ENCODE assay signal across 29 cellular contexts in the genomic region with DNA sequence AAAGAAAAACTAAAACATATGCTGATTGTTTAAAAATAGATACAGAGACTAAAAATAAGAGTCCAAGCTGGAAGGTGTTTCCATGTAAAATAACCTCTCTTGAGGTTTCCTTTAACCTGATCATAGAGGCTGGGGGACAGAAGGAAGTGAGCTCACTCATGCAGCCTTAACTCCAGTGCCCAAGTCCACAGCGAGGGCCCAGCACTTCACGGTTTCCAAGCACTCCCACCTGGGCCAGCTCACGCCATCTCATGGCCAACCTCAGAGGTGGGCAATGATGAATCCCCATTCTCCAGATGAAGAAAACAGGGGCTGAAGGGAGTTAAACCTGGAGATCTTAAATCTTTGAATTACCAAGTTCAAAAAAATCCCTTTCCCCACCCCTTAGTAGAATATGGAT. TPM values are rescaled to one million over a fixed set of nuclear protein-coding genes. Genes with fewer than 3 reads are reported as not detected.
DNase-seq lines count a peak whose midpoint lies in the region; ATAC-seq and TF ChIP-seq lines count a peak whose summit lies in the region.
"Had no signal": no experiment of that assay in that cellular context is flagged by ENCODE, and none has a peak within 500 bp of the region (broad histone marks: within the 10 kb centered on the region; RNA-seq: fewer than 3 reads in every experiment).

No MANE protein-coding gene starts in this region.

- H3K36me3 ChIP-seq in BLaER1 treated with 17β-estradiol and CSF1 and Interleukin-3, amounts not matched to agents 10 nM and 100 nM = peaks cover 80 to 100% (median 96%) of the 10 kb centered on the region in 11 experiments
- peaks cover 51% of the 10 kb centered on the region for H3K36me3 ChIP-seq in CD8-positive, alpha-beta T cell (ENCODE audit: insufficient read depth, low read length)
- peaks cover 3 to 9% of the 10 kb centered on the region in 2 donors for H3K36me3 ChIP-seq in body of pancreas (replicated peaks in 1 of 2; ENCODE audit: insufficient read depth in 1 of 2, low read depth in 2 of 2)

- H3K4me3 Mint-ChIP-seq in CD8-positive, alpha-beta T cell = no peak overlapping the region
- H3K4me3 Mint-ChIP-seq: activated CD4-positive, alpha-beta T cell treated with anti-CD3 and anti-CD28 coated beads, Interleukin-2, amount 10 ng/mL, durations not matched to agents 24 days and 14 days; activated naive CD4-positive, alpha-beta T cell treated with anti-CD3 and anti-CD28 coated beads, Interleukin-2, amount 50 U/mL, for 24 hours; activated T-helper 17 cell treated with anti-CD3 and anti-CD28 coated beads, Interleukin-2, amount 50 U/mL, for 72 hours; effector memory CD8-positive, alpha-beta T cell; GM23338; naive thymus-derived CD4-positive, alpha-beta T cell; T-helper 2 cell treated with Interferon-gamma antibody and Interleukin-4, amounts not matched to agents 5 μg/mL and 100 μg/mL, for 36 hours had no signal

- H3K27ac Mint-ChIP-seq in CD8-positive, alpha-beta T cell = peak overlapping the region; percentile 35
- H3K27ac Mint-ChIP-seq: activated CD4-positive, alpha-beta T cell treated with anti-CD3 and anti-CD28 coated beads, Interleukin-2, amount 10 ng/mL, durations not matched to agents 24 days and 14 days; activated naive CD4-positive, alpha-beta T cell treated with anti-CD3 and anti-CD28 coated beads, Interleukin-2, amount 50 U/mL, for 24 hours; activated T-helper 17 cell treated with anti-CD3 and anti-CD28 coated beads, Interleukin-2, amount 50 U/mL, for 72 hours; GM23338; T-helper 2 cell treated with Interferon-gamma antibody and Interleukin-4, amounts not matched to agents 5 μg/mL and 100 μg/mL, for 36 hours had no signal

- no peak for DNase-seq in CD8-positive, alpha-beta T cell
- no peak for DNase-seq in body of pancreas
- DNase-seq in posterior vena cava (ENCODE audit: low spot score) = peak; percentile 7
- DNase-seq in NCI-H82 (lab: John Stamatoyannopoulos, UW) = no peak
- no peak for DNase-seq in mesenteric fat pad (ENCODE audit: low spot score)
- no peak for DNase-seq in epidermal melanocyte (ENCODE audit: insufficient read length, low spot score)
- DNase-seq: activated CD4-positive, alpha-beta T cell treated with anti-CD3 and anti-CD28 coated beads, Interleukin-2, amount 10 ng/mL, durations not matched to agents 24 days and 14 days; anterior cingulate cortex; cortex of kidney; effector memory CD8-positive, alpha-beta T cell; foreskin fibroblast; left lung; naive thymus-derived CD4-positive, alpha-beta T cell; NCI-H1092 treated with DMSO at 0.1 percent for 48 hours; NCI-H187; NCI-H2171 treated with DMSO at 0.1 percent for 48 hours; NCI-H510A treated with DMSO at 0.1 percent for 48 hours; PC-9; SHP77; stimulated activated CD4-positive, alpha-beta T cell treated with anti-CD3 and anti-CD28 coated beads, Interleukin-2, amount 100 ng/mL, for 24 hours; upper lobe of right lung had no signal

- H3K4me3 ChIP-seq in BLaER1 treated with 17β-estradiol and CSF1 and Interleukin-3, amounts not matched to agents 10 nM and 100 nM = no peak overlapping the region
- no peak overlapping the region for H3K4me3 ChIP-seq in CD8-positive, alpha-beta T cell (ENCODE audit: low read depth, low read length)
- H3K4me3 ChIP-seq in body of pancreas = no peak overlapping the region
- H3K4me3 ChIP-seq: GM23338, hepatocyte, left lung, PC-9, upper lobe of right lung had no signal

- H3K9me3 ChIP-seq in BLaER1 treated with 17β-estradiol and CSF1 and Interleukin-3, amounts not matched to agents 10 nM and 100 nM (replicated peaks in 1 of 11) = no peaks in the 10 kb centered on the region
- H3K9me3 ChIP-seq in CD8-positive, alpha-beta T cell (ENCODE audit: low read length) = no peaks in the 10 kb centered on the region
- H3K9me3 ChIP-seq in body of pancreas = no peaks in the 10 kb centered on the region
- H3K9me3 ChIP-seq: left lung, upper lobe of right lung had no signal

- H3K27me3 ChIP-seq in BLaER1 treated with 17β-estradiol and CSF1 and Interleukin-3, amounts not matched to agents 10 nM and 100 nM = no peaks in the 10 kb centered on the region
- H3K27me3 ChIP-seq in CD8-positive, alpha-beta T cell (ENCODE audit: insufficient read depth, low read length) = no peaks in the 10 kb centered on the region
- no peaks in the 10 kb centered on the region for H3K27me3 ChIP-seq in body of pancreas
- H3K27me3 ChIP-seq: hepatocyte, left lung, upper lobe of right lung had no signal

- no peak for ATAC-seq in CD8-positive, alpha-beta T cell
- ATAC-seq in body of pancreas = no peak
- ATAC-seq: activated T-helper 17 cell treated with anti-CD3 and anti-CD28 coated beads, Interleukin-2, amount 50 U/mL, for 72 hours; effector memory CD8-positive, alpha-beta T cell; esophagus mucosa; GM23338; left lung; naive thymus-derived CD4-positive, alpha-beta T cell; upper lobe of right lung had no signal

- POLR2A ChIA-PET in CD8-positive, alpha-beta T cell (lab: Charles Lee) = no interaction called here

- peak overlapping the region in 1 of 11 experiments; percentile 3; a peak in 1 of 22 replicates for H3K27ac ChIP-seq in BLaER1 treated with 17β-estradiol and CSF1 and Interleukin-3, amounts not matched to agents 10 nM and 100 nM
- H3K27ac ChIP-seq in CD8-positive, alpha-beta T cell (ENCODE audit: low read depth, low read length) = no peak overlapping the region
- peak overlapping the region in 3 of 4 donors; percentile 36 to 80 (median 77) for H3K27ac ChIP-seq in body of pancreas
- H3K27ac ChIP-seq: C4-2B, hepatocyte, left lung, PC-9, upper lobe of right lung had no signal

- H3K4me2 ChIP-seq in BLaER1 treated with 17β-estradiol and CSF1 and Interleukin-3, amounts not matched to agents 10 nM and 100 nM = peak overlapping the region in 7 of 11 experiments; percentile 14 to 50 (median 43); a peak in 9 of 22 replicates
- H3K4me2 ChIP-seq: GM23338, hepatocyte, PC-9 had no signal

- peaks cover 86% of the 10 kb centered on the region for H3K36me3 Mint-ChIP-seq in CD8-positive, alpha-beta T cell

- WGBS in body of pancreas, 2 donors = 54% methylated on average over 3 of the region's 3 CpGs

- intact Hi-C loops in CD8-positive, alpha-beta T cell (cut with DNase I, micrococcal nuclease) = no loop called here
- intact Hi-C loops in body of pancreas (cut with DNase I) (no loop called here), posterior vena cava (cut with DNase I) (no loop called here)

- H3K9me3 Mint-ChIP-seq in CD8-positive, alpha-beta T cell = no peaks in the 10 kb centered on the region
- H3K9me3 Mint-ChIP-seq: activated CD4-positive, alpha-beta T cell treated with anti-CD3 and anti-CD28 coated beads, Interleukin-2, amount 10 ng/mL, durations not matched to agents 24 days and 14 days; activated naive CD4-positive, alpha-beta T cell treated with anti-CD3 and anti-CD28 coated beads, Interleukin-2, amount 50 U/mL, for 24 hours; activated T-helper 17 cell treated with anti-CD3 and anti-CD28 coated beads, Interleukin-2, amount 50 U/mL, for 72 hours; effector memory CD8-positive, alpha-beta T cell; GM23338; naive thymus-derived CD4-positive, alpha-beta T cell; T-helper 2 cell treated with Interferon-gamma antibody and Interleukin-4, amounts not matched to agents 5 μg/mL and 100 μg/mL, for 36 hours had no signal

- TF ChIP-seq POLR2A in body of pancreas (IDR thresholded peaks at IDR 0.05) = no peak

- CTCF ChIA-PET in CD8-positive, alpha-beta T cell (lab: Charles Lee) = no interaction called here

- TF ChIP-seq CTCF in CD8-positive, alpha-beta T cell (IDR thresholded peaks at IDR 0.05) = no peak
- no peak for TF ChIP-seq CTCF in body of pancreas (IDR thresholded peaks at IDR 0.05)

- no peaks in the 10 kb centered on the region for H3K4me1 Mint-ChIP-seq in CD8-positive, alpha-beta T cell (ENCODE audit: low read depth)
- H3K4me1 Mint-ChIP-seq: activated naive CD4-positive, alpha-beta T cell treated with anti-CD3 and anti-CD28 coated beads, Interleukin-2, amount 50 U/mL, for 24 hours; activated T-helper 17 cell treated with anti-CD3 and anti-CD28 coated beads, Interleukin-2, amount 50 U/mL, for 72 hours; GM23338 had no signal

- H3K27me3 Mint-ChIP-seq in CD8-positive, alpha-beta T cell (ENCODE audit: low read depth) = no peaks in the 10 kb centered on the region
- H3K27me3 Mint-ChIP-seq: activated CD4-positive, alpha-beta T cell treated with anti-CD3 and anti-CD28 coated beads, Interleukin-2, amount 10 ng/mL, durations not matched to agents 24 days and 14 days; activated naive CD4-positive, alpha-beta T cell treated with anti-CD3 and anti-CD28 coated beads, Interleukin-2, amount 50 U/mL, for 24 hours; activated T-helper 17 cell treated with anti-CD3 and anti-CD28 coated beads, Interleukin-2, amount 50 U/mL, for 72 hours; effector memory CD8-positive, alpha-beta T cell; naive thymus-derived CD4-positive, alpha-beta T cell had no signal

- peaks cover 0 to 24% (median 16%) of the 10 kb centered on the region in 10 experiments; a peak in 16 of 20 replicates for H3K4me1 ChIP-seq in BLaER1 treated with 17β-estradiol and CSF1 and Interleukin-3, amounts not matched to agents 10 nM and 100 nM
- no peaks in the 10 kb centered on the region for H3K4me1 ChIP-seq in CD8-positive, alpha-beta T cell (ENCODE audit: insufficient read depth, low read length)
- peaks cover 63% of the 10 kb centered on the region for H3K4me1 ChIP-seq in body of pancreas

- no peaks in the 10 kb centered on the region for H4K20me1 ChIP-seq in BLaER1 treated with 17β-estradiol and CSF1 and Interleukin-3, amounts not matched to agents 10 nM and 100 nM

- H3K9ac ChIP-seq in BLaER1 treated with 17β-estradiol and CSF1 and Interleukin-3, amounts not matched to agents 10 nM and 100 nM = peak overlapping the region in 1 of 11 experiments; percentile 2; a peak in 2 of 22 replicates

RNA-seq across cellular contexts. Expression of gene TFIP11, which starts 14.9 kb away (rescaled TPM):
- 100 to 1,000 TPM; 138 to 142 TPM for total RNA-seq in CD8-positive, alpha-beta T cell
- 10 to 100 TPM; 26.2 to 32.3 TPM for total RNA-seq in body of pancreas
- 10 to 100 TPM; 21.3 to 24.2 TPM for total RNA-seq in posterior vena cava
- total RNA-seq in mesenteric fat pad = 30.5 TPM

RNA-seq across cellular contexts. Expression of gene SRRD, which starts 43.5 kb away (rescaled TPM):
- total RNA-seq in CD8-positive, alpha-beta T cell = 10 to 100 TPM; 22.1 to 24.1 TPM
- total RNA-seq in body of pancreas (1 to 10 TPM; 5.3 to 7.5 TPM), posterior vena cava (10 to 100 TPM; 12.5 to 17.8 TPM), mesenteric fat pad (16.3 TPM)

RNA-seq across cellular contexts. Expression of gene HPS4, which starts 43.6 kb away (rescaled TPM):
- 10 to 100 TPM; 67.0 to 71.0 TPM for total RNA-seq in CD8-positive, alpha-beta T cell
- 10 to 100 TPM; 28.3 to 42.5 TPM for total RNA-seq in body of pancreas
- 10 to 100 TPM; 19.3 to 22.1 TPM for total RNA-seq in posterior vena cava
- total RNA-seq in mesenteric fat pad = 26.4 TPM
